ENCODE assay signal across 21 cellular contexts in genomic region chr4:145756244-145756643, GRCh38.
"Had no signal": no experiment of that assay in that cellular context is flagged by ENCODE, and none has a peak within 500 bp of the region (broad histone marks: within the 10 kb centered on the region; RNA-seq: fewer than 3 reads in every experiment).

No MANE protein-coding gene starts in this region.

- H3K9me3 ChIP-seq: esophagus squamous epithelium, ovary, psoas muscle, right lobe of liver, vagina had no signal

- ATAC-seq: activated CD4-positive, CD25-positive, alpha-beta regulatory T cell treated with anti-CD3 and anti-CD28 coated beads, Interleukin-2, amount 50 U/mL, for 24 hours; left ventricle myocardium superior; right lobe of liver had no signal

- H3K4me1 Mint-ChIP-seq: activated naive CD4-positive, alpha-beta T cell treated with anti-CD3 and anti-CD28 coated beads, Interleukin-2, amount 10 ng/mL, durations not matched to agents 7 days and 5 days; naive B cell had no signal

- DNase-seq: activated CD8-positive, alpha-beta memory T cell treated with anti-CD3 and anti-CD28 coated beads for 24 hours; activated CD8-positive, alpha-beta memory T cell treated with anti-CD3 and anti-CD28 coated beads, Interleukin-2, amount 50 U/mL, for 48 hours; activated naive CD4-positive, alpha-beta T cell treated with anti-CD3 and anti-CD28 coated beads, Interleukin-2, amount 10 ng/mL, durations not matched to agents 7 days and 5 days; effector CD8-positive, alpha-beta T cell; esophagus squamous epithelium; immature natural killer cell; kidney glomerular epithelial cell; left ventricle myocardium superior; naive B cell; ovary; psoas muscle; right lobe of liver; SIG-M5; small intestine; stimulated activated naive CD4-positive, alpha-beta T cell; T-helper 1 cell; T-helper 9 cell; trophoblast cell had no signal

- H3K4me3 Mint-ChIP-seq: activated naive CD4-positive, alpha-beta T cell treated with anti-CD3 and anti-CD28 coated beads, Interleukin-2, amount 10 ng/mL, durations not matched to agents 7 days and 5 days; immature natural killer cell; naive B cell had no signal

- H3K4me3 ChIP-seq: esophagus squamous epithelium, ovary, psoas muscle, right lobe of liver, vagina had no signal

- FAIRE-seq: endothelial cell of umbilical vein, small intestine had no signal

- H3K27ac Mint-ChIP-seq: activated naive CD4-positive, alpha-beta T cell treated with anti-CD3 and anti-CD28 coated beads, Interleukin-2, amount 10 ng/mL, durations not matched to agents 7 days and 5 days had no signal

- H3K27me3 ChIP-seq: esophagus squamous epithelium, ovary, right lobe of liver, vagina had no signal

- H3K4me1 ChIP-seq: esophagus squamous epithelium, right lobe of liver, vagina had no signal

- H3K9me3 Mint-ChIP-seq: activated naive CD4-positive, alpha-beta T cell treated with anti-CD3 and anti-CD28 coated beads, Interleukin-2, amount 10 ng/mL, durations not matched to agents 7 days and 5 days had no signal

- H3K27ac ChIP-seq: esophagus squamous epithelium, ovary, right lobe of liver, vagina had no signal

- H3K36me3 ChIP-seq: ovary, right lobe of liver had no signal
